21 cellular contexts compared by ENCODE assay signal in genomic region chr11:67610302-67610868, GRCh38.
"Had no signal": no experiment of that assay in that cellular context is flagged by ENCODE, and none has a peak within 500 bp of the region (broad histone marks: within the 10 kb centered on the region; RNA-seq: fewer than 3 reads in every experiment).

No MANE protein-coding gene starts in this region.

- H3K4me3 Mint-ChIP-seq: dendritic cell treated with granulocyte-macrophage colony-stimulating factor and Interleukin-4, amounts not matched to agents 40 ng/mL and 50 ng/mL, for 4 days; effector memory CD8-positive, alpha-beta T cell; mesothelial cell of epicardium; natural killer cell had no signal

- ATAC-seq: effector memory CD8-positive, alpha-beta T cell; gastrocnemius medialis; heart right ventricle; left lobe of liver; natural killer cell; psoas muscle; right lobe of liver had no signal

- DNase-seq: effector memory CD8-positive, alpha-beta T cell; gastrocnemius medialis; hypothalamus; natural killer cell; nucleus accumbens; ovary; retina; right lobe of liver; stimulated activated CD4-positive, alpha-beta T cell treated with anti-CD3 and anti-CD28 coated beads, Interleukin-15, amount 100 ng/mL, for 24 hours; stimulated activated CD4-positive, alpha-beta T cell treated with anti-CD3 and anti-CD28 coated beads, Interleukin-1b, Interleukin-23, amount 100 ng/mL, for 48 hours; stimulated activated CD4-positive, alpha-beta T cell treated with anti-CD3 and anti-CD28 coated beads, Interleukin-4, amount 100 ng/mL, for 4 hours; stimulated activated naive CD4-positive, alpha-beta T cell; stomach; substantia nigra; transverse colon had no signal

- H3K27ac Mint-ChIP-seq: dendritic cell treated with granulocyte-macrophage colony-stimulating factor and Interleukin-4, amounts not matched to agents 40 ng/mL and 50 ng/mL, for 4 days; mesothelial cell of epicardium had no signal

- H3K9me3 Mint-ChIP-seq: dendritic cell treated with granulocyte-macrophage colony-stimulating factor and Interleukin-4, amounts not matched to agents 40 ng/mL and 50 ng/mL, for 4 days; effector memory CD8-positive, alpha-beta T cell; mesothelial cell of epicardium; natural killer cell; neural crest cell had no signal

- H3K27me3 Mint-ChIP-seq: effector memory CD8-positive, alpha-beta T cell had no signal

- H3K36me3 Mint-ChIP-seq: mesothelial cell of epicardium, natural killer cell had no signal
